In the genomic region with DNA sequence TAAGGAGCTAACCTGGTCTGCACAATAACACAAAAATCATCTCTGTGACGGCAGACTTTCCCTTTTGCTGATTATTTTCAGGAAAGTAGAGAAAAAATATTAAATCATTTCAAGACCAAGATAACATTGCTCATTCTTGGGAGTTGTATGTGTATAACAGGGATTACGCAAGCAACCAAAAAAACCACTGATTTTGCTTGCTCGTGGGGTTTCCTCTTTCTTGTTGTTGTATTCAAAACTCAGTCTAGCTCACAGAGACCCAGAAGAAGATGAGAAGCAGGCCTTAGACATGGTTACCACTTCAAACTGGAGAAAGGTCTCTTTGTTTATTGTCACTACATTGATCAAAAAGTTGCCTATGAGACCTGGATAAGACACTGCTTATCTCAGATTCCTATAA, we compare ENCODE assay signal across 8 cellular contexts. TPM values are rescaled to one million over a fixed set of nuclear protein-coding genes. Genes with fewer than 3 reads are reported as not detected.
DNase-seq lines count a peak whose midpoint lies in the region; ATAC-seq and TF ChIP-seq lines count a peak whose summit lies in the region.

No MANE protein-coding gene starts in this region.

- ATAC-seq in left ventricle myocardium superior (peak; percentile 27), right cardiac atrium (no peak), upper lobe of left lung (ENCODE audit: low FRiP score in 2 of 2) (peak in 1 of 2 donors; percentile 48), GM21526 (IDR thresholded peaks at IDR 0.05; ENCODE audit: low FRiP score, unreplicated experiment) (no peak)

- no peaks in the 10 kb centered on the region for H3K27me3 ChIP-seq in right cardiac atrium (ENCODE audit: control insufficient read depth, insufficient read depth)
- H3K27me3 ChIP-seq in upper lobe of left lung, result no peaks in the 10 kb centered on the region
- H3K27me3 ChIP-seq in endodermal cell (ENCODE audit: control insufficient read depth, insufficient read depth, low read length, poor library complexity, severe bottlenecking), result no peaks in the 10 kb centered on the region
- H3K27me3 ChIP-seq in esophagus muscularis mucosa, result no peaks in the 10 kb centered on the region

- no peak overlapping the region for H3K27ac ChIP-seq in right cardiac atrium (ENCODE audit: low read length)
- peak overlapping the region in 3 of 4 donors; percentile 59 to 83 (median 63) for H3K27ac ChIP-seq in upper lobe of left lung
- H3K27ac ChIP-seq in endodermal cell (ENCODE audit: low read depth, low read length), result no peak overlapping the region
- no peak overlapping the region for H3K27ac ChIP-seq in esophagus muscularis mucosa (replicated peaks in 1 of 4)

- H3K9me3 Mint-ChIP-seq in endodermal cell, result no peaks in the 10 kb centered on the region

- H3K27me3 Mint-ChIP-seq in endodermal cell (ENCODE audit: insufficient read depth), result no peaks in the 10 kb centered on the region

- H3K36me3 ChIP-seq in upper lobe of left lung (no peaks in the 10 kb centered on the region), endodermal cell (ENCODE audit: control insufficient read depth, insufficient read depth, low read length) (no peaks in the 10 kb centered on the region), esophagus muscularis mucosa (no peaks in the 10 kb centered on the region)

- peaks cover 10% of the 10 kb centered on the region for H3K4me1 Mint-ChIP-seq in endodermal cell

- H3K4me3 ChIP-seq in right cardiac atrium (ENCODE audit: low read length) (no peak overlapping the region), epithelial cell of esophagus (ENCODE audit: low read length) (no peak overlapping the region), upper lobe of left lung (no peak overlapping the region), endodermal cell (ENCODE audit: low read length) (no peak overlapping the region), esophagus muscularis mucosa (no peak overlapping the region)

- H3K9ac ChIP-seq in endodermal cell (ENCODE audit: extremely low read depth, low read length, poor library complexity, severe bottlenecking), result no peak overlapping the region

- no peak overlapping the region for H3K4me3 Mint-ChIP-seq in endodermal cell

- H3K4me1 ChIP-seq in right cardiac atrium (ENCODE audit: control insufficient read depth, insufficient read depth, low read length) (peaks cover 2% of the 10 kb centered on the region), upper lobe of left lung (peaks cover 2 to 22% (median 9%) of the 10 kb centered on the region in 4 donors), endodermal cell (ENCODE audit: control insufficient read depth, insufficient read depth, low read length) (no peaks in the 10 kb centered on the region), esophagus muscularis mucosa (peaks cover 0 to 28% (median 23%) of the 10 kb centered on the region in 4 donors)

- no peaks in the 10 kb centered on the region for H3K36me3 Mint-ChIP-seq in endodermal cell (ENCODE audit: low read depth)

- no peak for TF ChIP-seq CTCF in epithelial cell of esophagus (IDR thresholded peaks at IDR 0.05; ENCODE audit: insufficient read depth, low read depth, low read length, missing control alignments)
- TF ChIP-seq CTCF in upper lobe of left lung (IDR thresholded peaks at IDR 0.05), result no peak
- no peak for TF ChIP-seq CTCF in endodermal cell (conservative IDR thresholded peaks at IDR 0.05)
- no peak for TF ChIP-seq CTCF in esophagus muscularis mucosa (IDR thresholded peaks at IDR 0.05)

- DNase-seq in left ventricle myocardium superior, result no peak
- DNase-seq in right cardiac atrium, result no peak
- peak; percentile 76 for DNase-seq in NCI-H226
- peak; percentile 28 for DNase-seq in epithelial cell of esophagus (ENCODE audit: low read depth)
- peak in 1 of 2 donors; percentile 37 for DNase-seq in upper lobe of left lung
- no peak for DNase-seq in endodermal cell
- no peak for DNase-seq in esophagus muscularis mucosa (ENCODE audit: extremely low spot score)

- intact Hi-C loops in left ventricle myocardium superior (cut with micrococcal nuclease), result no loop called here
- intact Hi-C loops in right cardiac atrium (cut with DNase I), result no loop called here
- intact Hi-C loops in esophagus muscularis mucosa (cut with DNase I), result no loop called here

- no peak overlapping the region for H3K27ac Mint-ChIP-seq in endodermal cell

- no peaks in the 10 kb centered on the region for H3K9me3 ChIP-seq in right cardiac atrium (ENCODE audit: control insufficient read depth, low read length)
- H3K9me3 ChIP-seq in upper lobe of left lung, result no peaks in the 10 kb centered on the region
- H3K9me3 ChIP-seq in endodermal cell (ENCODE audit: control insufficient read depth, low read length), result no peaks in the 10 kb centered on the region
- H3K9me3 ChIP-seq in esophagus muscularis mucosa, result no peaks in the 10 kb centered on the region

- no peak for TF ChIP-seq EP300 in upper lobe of left lung (IDR thresholded peaks at IDR 0.05)
- TF ChIP-seq EP300 in esophagus muscularis mucosa (IDR thresholded peaks at IDR 0.05), result no peak

- 51% methylated on average over 3 of the region's 3 CpGs for WGBS in right cardiac atrium
- WGBS in upper lobe of left lung, 2 donors, result 54 to 55% methylated on average over 3 of the region's 3 CpGs
- 91 to 94% methylated on average over 3 of the region's 3 CpGs for WGBS in endodermal cell (ENCODE audit: insufficient coverage in 1 of 2, insufficient read length in 1 of 2), 2 experiments
- 73% methylated on average over 3 of the region's 3 CpGs for WGBS in esophagus muscularis mucosa

- TF ChIP-seq POLR2A in upper lobe of left lung (IDR thresholded peaks at IDR 0.05) (peak in 1 of 4 donors; percentile 20), esophagus muscularis mucosa (IDR thresholded peaks at IDR 0.05; ENCODE audit: low read depth) (no peak)

RNA-seq across cellular contexts. Expression of a gene that starts 2.2 kb away (rescaled TPM):
- total RNA-seq in left ventricle myocardium superior (8.8 TPM), right cardiac atrium (10 to 100 TPM; 12.0 to 23.5 (median 16.7) TPM), upper lobe of left lung (10 to 100 TPM in 4 of 6 donors, 1 to 10 TPM in 2; 7.3 to 56.7 (median 15.7) TPM), endodermal cell (under 1 TPM; 0.22 to 0.29 TPM), esophagus muscularis mucosa (10 to 100 TPM; 10.9 to 19.5 (median 15.8) TPM)
- 2.7 TPM for polyA plus RNA-seq in right cardiac atrium
- 1.7 TPM for polyA plus RNA-seq in endodermal cell (2013, experiment 1 of 2)
- polyA plus RNA-seq in endodermal cell (2013, experiment 2 of 2), result 3.1 TPM

RNA-seq across cellular contexts. Expression of a gene that starts 33.0 kb away (rescaled TPM):
- total RNA-seq in left ventricle myocardium superior, result 29.7 TPM
- 10 to 100 TPM; 30.6 to 38.2 (median 33.3) TPM for total RNA-seq in right cardiac atrium
- 7.3 TPM for polyA plus RNA-seq in right cardiac atrium
- total RNA-seq in upper lobe of left lung, result 10 to 100 TPM; 24.5 to 44.6 (median 35.7) TPM
- 10 to 100 TPM; 60.7 to 75.2 TPM for total RNA-seq in endodermal cell
- 33.0 TPM for polyA plus RNA-seq in endodermal cell (2013, experiment 1 of 2)
- polyA plus RNA-seq in endodermal cell (2013, experiment 2 of 2), result 37.5 TPM
- 10 to 100 TPM; 17.9 to 37.4 (median 23.8) TPM for total RNA-seq in esophagus muscularis mucosa

Comparison
In these comparisons a context has a peak if more than half of its experiments do, and no peak if none do; other contexts are left out.
1. DNase-seq: peak in NCI-H226 (single experiment) and epithelial cell of esophagus (single experiment); none in left ventricle myocardium superior (single experiment), right cardiac atrium (0 of 3), endodermal cell (single experiment) and esophagus muscularis mucosa (single experiment).
2. H3K27ac ChIP-seq: peak in upper lobe of left lung (3 of 4); none in right cardiac atrium (single experiment), endodermal cell (single experiment) and esophagus muscularis mucosa (0 of 4).